Comparison of ENCODE assay signal across 1 cellular context in the genomic region with DNA sequence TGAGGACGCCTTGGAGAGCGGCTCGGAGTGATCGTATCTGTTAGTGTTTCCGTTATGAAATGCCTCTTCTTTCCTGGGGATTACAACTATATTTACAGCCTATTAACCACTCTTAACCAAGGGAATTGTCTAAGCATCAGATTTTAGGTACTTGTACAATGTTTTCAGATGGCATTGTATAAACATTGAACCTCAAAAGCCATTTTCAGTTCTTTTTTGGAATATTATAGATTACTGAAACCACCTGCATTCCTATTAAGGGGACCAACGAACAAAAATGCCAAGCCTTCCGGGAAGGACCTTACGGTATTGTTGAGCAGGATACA.
TF ChIP-seq lines count a peak whose summit lies in the region.

No MANE protein-coding gene starts in this region.

TF ChIP-seq in K562, 482 proteins besides CTCF, POLR2A, EP300 and RAD21 (continued from another document):
- TF ChIP-seq, protein P1, sequence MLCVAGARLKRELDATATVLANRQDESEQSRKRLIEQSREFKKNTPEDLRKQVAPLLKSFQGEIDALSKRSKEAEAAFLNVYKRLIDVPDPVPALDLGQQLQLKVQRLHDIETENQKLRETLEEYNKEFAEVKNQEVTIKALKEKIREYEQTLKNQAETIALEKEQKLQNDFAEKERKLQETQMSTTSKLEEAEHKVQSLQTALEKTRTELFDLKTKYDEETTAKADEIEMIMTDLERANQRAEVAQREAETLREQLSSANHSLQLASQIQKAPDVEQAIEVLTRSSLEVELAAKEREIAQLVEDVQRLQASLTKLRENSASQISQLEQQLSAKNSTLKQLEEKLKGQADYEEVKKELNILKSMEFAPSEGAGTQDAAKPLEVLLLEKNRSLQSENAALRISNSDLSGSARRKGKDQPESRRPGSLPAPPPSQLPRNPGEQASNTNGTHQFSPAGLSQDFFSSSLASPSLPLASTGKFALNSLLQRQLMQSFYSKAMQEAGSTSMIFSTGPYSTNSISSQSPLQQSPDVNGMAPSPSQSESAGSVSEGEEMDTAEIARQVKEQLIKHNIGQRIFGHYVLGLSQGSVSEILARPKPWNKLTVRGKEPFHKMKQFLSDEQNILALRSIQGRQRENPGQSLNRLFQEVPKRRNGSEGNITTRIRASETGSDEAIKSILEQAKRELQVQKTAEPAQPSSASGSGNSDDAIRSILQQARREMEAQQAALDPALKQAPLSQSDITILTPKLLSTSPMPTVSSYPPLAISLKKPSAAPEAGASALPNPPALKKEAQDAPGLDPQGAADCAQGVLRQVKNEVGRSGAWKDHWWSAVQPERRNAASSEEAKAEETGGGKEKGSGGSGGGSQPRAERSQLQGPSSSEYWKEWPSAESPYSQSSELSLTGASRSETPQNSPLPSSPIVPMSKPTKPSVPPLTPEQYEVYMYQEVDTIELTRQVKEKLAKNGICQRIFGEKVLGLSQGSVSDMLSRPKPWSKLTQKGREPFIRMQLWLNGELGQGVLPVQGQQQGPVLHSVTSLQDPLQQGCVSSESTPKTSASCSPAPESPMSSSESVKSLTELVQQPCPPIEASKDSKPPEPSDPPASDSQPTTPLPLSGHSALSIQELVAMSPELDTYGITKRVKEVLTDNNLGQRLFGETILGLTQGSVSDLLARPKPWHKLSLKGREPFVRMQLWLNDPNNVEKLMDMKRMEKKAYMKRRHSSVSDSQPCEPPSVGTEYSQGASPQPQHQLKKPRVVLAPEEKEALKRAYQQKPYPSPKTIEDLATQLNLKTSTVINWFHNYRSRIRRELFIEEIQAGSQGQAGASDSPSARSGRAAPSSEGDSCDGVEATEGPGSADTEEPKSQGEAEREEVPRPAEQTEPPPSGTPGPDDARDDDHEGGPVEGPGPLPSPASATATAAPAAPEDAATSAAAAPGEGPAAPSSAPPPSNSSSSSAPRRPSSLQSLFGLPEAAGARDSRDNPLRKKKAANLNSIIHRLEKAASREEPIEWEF (CRISPR knock-in tag; IDR thresholded peaks at IDR 0.05): no peak
- no peak for TF ChIP-seq MAFK (IDR thresholded peaks at IDR 0.05; ENCODE audit: low read length)
- TF ChIP-seq FOXA3 (CRISPR knock-in tag; conservative IDR thresholded peaks at IDR 0.05 in 1 of 2, IDR thresholded peaks at IDR 0.05 in 1 of 2): no peak
- TF ChIP-seq EGR1 (conservative IDR thresholded peaks at IDR 0.05): no peak
- TF ChIP-seq MECOM (CRISPR knock-in tag; IDR thresholded peaks at IDR 0.05): no peak
- no peak for TF ChIP-seq ZNF140 (CRISPR knock-in tag; IDR thresholded peaks at IDR 0.05)
- TF ChIP-seq, protein P2, sequence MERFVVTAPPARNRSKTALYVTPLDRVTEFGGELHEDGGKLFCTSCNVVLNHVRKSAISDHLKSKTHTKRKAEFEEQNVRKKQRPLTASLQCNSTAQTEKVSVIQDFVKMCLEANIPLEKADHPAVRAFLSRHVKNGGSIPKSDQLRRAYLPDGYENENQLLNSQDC (CRISPR knock-in tag; IDR thresholded peaks at IDR 0.05): no peak
- TF ChIP-seq ZNF707 (CRISPR knock-in tag; conservative IDR thresholded peaks at IDR 0.05): no peak
- TF ChIP-seq MEF2D (tag; conservative IDR thresholded peaks at IDR 0.05; ENCODE audit: low read depth): no peak
- TF ChIP-seq ZNF239 (CRISPR knock-in tag; IDR thresholded peaks at IDR 0.05): no peak
- no peak for TF ChIP-seq ZNF644 (tag; IDR thresholded peaks at IDR 0.05; ENCODE audit: low read depth)
